16 cellular contexts compared by ENCODE assay signal in the genomic region with DNA sequence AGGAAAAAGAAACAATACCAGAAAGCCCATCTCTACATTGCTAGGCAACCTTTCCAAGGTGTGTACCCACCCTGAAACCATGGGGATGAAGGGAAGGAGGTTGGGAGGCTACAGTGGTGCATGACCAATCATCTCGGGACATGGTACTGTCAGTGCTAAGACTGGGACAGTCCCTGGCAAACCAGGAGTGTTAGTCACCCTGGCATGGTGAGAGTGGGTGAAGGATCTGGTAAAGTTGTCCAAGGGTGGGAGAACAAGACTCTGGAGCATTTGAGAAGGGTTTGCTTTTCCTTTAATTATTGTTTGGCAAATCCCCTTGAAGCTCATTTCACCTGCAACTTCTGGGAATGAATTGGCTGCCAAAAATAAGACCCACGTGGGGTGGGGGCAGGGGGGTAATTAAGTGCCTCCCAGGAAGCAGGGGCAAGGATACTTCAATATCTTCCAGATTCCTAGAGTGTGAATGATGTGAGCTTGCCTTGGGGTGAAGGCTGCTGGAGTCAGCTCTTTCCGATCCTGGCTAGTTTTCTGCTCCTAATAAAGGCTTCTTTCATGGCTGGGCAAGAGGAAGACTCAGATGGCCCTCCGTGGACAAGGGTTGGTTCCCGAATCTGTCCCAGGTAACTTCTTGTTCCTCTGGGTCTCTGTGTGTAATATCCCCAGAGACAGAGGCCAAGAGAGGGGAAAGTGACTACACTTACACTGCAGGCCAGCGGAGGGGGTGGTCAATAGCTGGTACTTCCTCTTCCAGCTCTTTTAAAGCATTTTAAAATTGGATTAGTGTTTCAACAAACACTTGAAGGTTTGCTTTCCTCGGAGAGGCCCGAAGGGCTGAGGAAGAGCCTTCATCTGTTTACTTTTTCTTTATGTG.
DNase-seq lines count a peak whose midpoint lies in the region; ATAC-seq, FAIRE-seq and TF ChIP-seq lines count a peak whose summit lies in the region.
"Had no signal": no experiment of that assay in that cellular context is flagged by ENCODE, and none has a peak within 500 bp of the region (broad histone marks: within the 10 kb centered on the region; RNA-seq: fewer than 3 reads in every experiment).

No MANE protein-coding gene starts in this region.

- no peak for TF ChIP-seq POLR2A in sigmoid colon (IDR thresholded peaks at IDR 0.05)

- H3K4me1 ChIP-seq in astrocyte (ENCODE audit: insufficient read depth, low read length) (peaks cover 25% of the 10 kb centered on the region), mesendoderm (ENCODE audit: control insufficient read depth, low read depth, low read length) (peaks cover 17% of the 10 kb centered on the region), sigmoid colon (peaks cover 0 to 16% (median 12%) of the 10 kb centered on the region in 4 donors), tibial artery (peaks cover 0 to 15% (median 12%) of the 10 kb centered on the region in 4 donors)

- H3K4me2 ChIP-seq in astrocyte (ENCODE audit: low read length), result peak overlapping the region; percentile 13
- H3K4me2 ChIP-seq in mesendoderm (ENCODE audit: low read length), result no peak overlapping the region

- intact Hi-C loops in sigmoid colon (cut with DNase I), result no loop called here
- intact Hi-C loops in tibial artery (cut with DNase I; ENCODE audit: low total_unique reads), result no loop called here

- H3K9me3 Mint-ChIP-seq in astrocyte (ENCODE audit: unreplicated experiment), result no peaks in the 10 kb centered on the region
- H3K9me3 Mint-ChIP-seq: activated CD4-positive, alpha-beta T cell treated with anti-CD3 and anti-CD28 coated beads, Interleukin-2, amount 10 ng/mL, durations not matched to agents 24 days and 14 days had no signal

- no peaks in the 10 kb centered on the region for H3K9me3 ChIP-seq in MG63
- H3K9me3 ChIP-seq in astrocyte (ENCODE audit: insufficient read depth, low read depth, low read length), result no peaks in the 10 kb centered on the region
- H3K9me3 ChIP-seq in sigmoid colon, result no peaks in the 10 kb centered on the region
- H3K9me3 ChIP-seq in tibial artery, result no peaks in the 10 kb centered on the region
- H3K9me3 ChIP-seq: SJSA1 had no signal

- H3K9ac ChIP-seq in astrocyte (ENCODE audit: low read length) (no peak overlapping the region), mesendoderm (ENCODE audit: low read length) (peak overlapping the region; percentile 41)

- H3K27ac ChIP-seq in astrocyte (ENCODE audit: low read depth, low read length) (no peak overlapping the region), mesendoderm (ENCODE audit: low read depth, low read length) (no peak overlapping the region), sigmoid colon (no peak overlapping the region), tibial artery (no peak overlapping the region)
- H3K27ac ChIP-seq: cardiac muscle cell had no signal

- no peak for TF ChIP-seq CTCF in astrocyte (IDR thresholded peaks at IDR 0.05; ENCODE audit: insufficient read depth, low read depth, low read length)
- TF ChIP-seq CTCF in sigmoid colon (IDR thresholded peaks at IDR 0.05), result no peak
- no peak for TF ChIP-seq CTCF in tibial artery (IDR thresholded peaks at IDR 0.05)

- no peaks in the 10 kb centered on the region; the same call in 1 of the 2 replicates for H3K36me3 ChIP-seq in MG63
- no peaks in the 10 kb centered on the region for H3K36me3 ChIP-seq in astrocyte (ENCODE audit: insufficient read depth, low read length)
- no peaks in the 10 kb centered on the region for H3K36me3 ChIP-seq in mesendoderm (ENCODE audit: control insufficient read depth, insufficient read depth, low read length)
- H3K36me3 ChIP-seq in sigmoid colon, result no peaks in the 10 kb centered on the region
- no peaks in the 10 kb centered on the region for H3K36me3 ChIP-seq in tibial artery
- H3K36me3 ChIP-seq: cardiac muscle cell, SJSA1 had no signal

- H3K36me3 Mint-ChIP-seq in astrocyte (ENCODE audit: low read depth, unreplicated experiment), result no peaks in the 10 kb centered on the region

- peak overlapping the region; percentile 75 for H3K56ac ChIP-seq in mesendoderm (ENCODE audit: low read length)

- H3K18ac ChIP-seq in mesendoderm (ENCODE audit: low read length), result peak overlapping the region; percentile 7

- H3K27me3 ChIP-seq in MG63 (no peaks in the 10 kb centered on the region), astrocyte (ENCODE audit: insufficient read depth, low read length) (peaks cover 4% of the 10 kb centered on the region), mesendoderm (ENCODE audit: insufficient read depth, low read length, poor library complexity) (no peaks in the 10 kb centered on the region), sigmoid colon (no peaks in the 10 kb centered on the region), tibial artery (no peaks in the 10 kb centered on the region)
- H3K27me3 ChIP-seq: cardiac muscle cell, SJSA1 had no signal

- no peaks in the 10 kb centered on the region for H4K20me1 ChIP-seq in astrocyte (ENCODE audit: insufficient read depth, low read length)

- H4K5ac ChIP-seq in mesendoderm (ENCODE audit: low read length), result no peak overlapping the region

- peaks cover 25% of the 10 kb centered on the region for H3K4me1 Mint-ChIP-seq in astrocyte (ENCODE audit: low read depth, unreplicated experiment)

- H2BK15ac ChIP-seq in mesendoderm (replicated peaks; ENCODE audit: low read depth), result no peak overlapping the region

- peaks cover 4% of the 10 kb centered on the region for H3K27me3 Mint-ChIP-seq in astrocyte (ENCODE audit: low read depth, unreplicated experiment)

- H3K79me2 ChIP-seq in astrocyte (ENCODE audit: insufficient read depth, low read length), result no peaks in the 10 kb centered on the region
- no peaks in the 10 kb centered on the region for H3K79me2 ChIP-seq in mesendoderm (ENCODE audit: control insufficient read depth, insufficient read depth, low read length)

- H3K23ac ChIP-seq in mesendoderm (ENCODE audit: low read length), result no peak overlapping the region

- H3K4ac ChIP-seq in mesendoderm (ENCODE audit: low read depth, low read length), result peak overlapping the region; percentile 93

- no peak for TF ChIP-seq EP300 in sigmoid colon (IDR thresholded peaks at IDR 0.05)

- no peak overlapping the region for H2AFZ ChIP-seq in astrocyte (ENCODE audit: low read depth, low read length)

- H3K4me3 ChIP-seq in MG63 (no peak overlapping the region), astrocyte (ENCODE audit: insufficient read depth, low read depth, low read length) (no peak overlapping the region), mesendoderm (ENCODE audit: low read length) (no peak overlapping the region), sigmoid colon (no peak overlapping the region), tibial artery (no peak overlapping the region)
- H3K4me3 ChIP-seq: cardiac muscle cell, SJSA1 had no signal

- peak overlapping the region; percentile 98 for H2AK5ac ChIP-seq in mesendoderm (ENCODE audit: low read length)

- H4K8ac ChIP-seq in mesendoderm (ENCODE audit: low read depth, low read length), result no peak overlapping the region

- peak overlapping the region; percentile 14 for H2BK120ac ChIP-seq in mesendoderm (ENCODE audit: low read depth, low read length)

- H3K27ac Mint-ChIP-seq in astrocyte (ENCODE audit: unreplicated experiment), result peak overlapping the region; percentile 18
- H3K27ac Mint-ChIP-seq: activated CD4-positive, alpha-beta T cell treated with anti-CD3 and anti-CD28 coated beads, Interleukin-2, amount 10 ng/mL, durations not matched to agents 24 days and 14 days had no signal

- no CpG with 5 or more reads among the region's 8 CpGs for WGBS in mesendoderm (ENCODE audit: extremely low coverage, insufficient coverage, low lambda C conversion rate)
- 60 to 68% methylated on average over 8 of the region's 8 CpGs for WGBS in sigmoid colon, 2 donors

- DNase-seq in Daoy (ENCODE audit: low read depth) (peak; percentile 18), MG63 (peak; percentile 62), astrocyte (ENCODE audit: low read depth) (no peak), mesendoderm (no peak), sigmoid colon (no peak), tibial artery (no peak)
- DNase-seq in activated naive CD4-positive, alpha-beta T cell treated with anti-CD3 and anti-CD28 coated beads, Interleukin-2, amount 50 U/mL, for 16 hours, result no peak
- DNase-seq: activated CD4-positive, alpha-beta T cell treated with anti-CD3 and anti-CD28 coated beads, Interleukin-2, amount 10 ng/mL, durations not matched to agents 24 days and 14 days; erythroblast; GDM1; Karpas-422; NCI-H446 treated with DMSO at 0.1 percent for 48 hours; substantia nigra had no signal

- H2BK5ac ChIP-seq in mesendoderm (ENCODE audit: low read length), result no peak overlapping the region

- H3K79me1 ChIP-seq in mesendoderm (ENCODE audit: low read length), result no peaks in the 10 kb centered on the region

- FAIRE-seq in astrocyte (lab: Jason Lieb, UNC), result no peak

- ATAC-seq in GM19328 (IDR thresholded peaks at IDR 0.05; ENCODE audit: unreplicated experiment), result no peak

- H3K4me3 Mint-ChIP-seq in astrocyte (ENCODE audit: unreplicated experiment), result no peak overlapping the region
- H3K4me3 Mint-ChIP-seq: activated CD4-positive, alpha-beta T cell treated with anti-CD3 and anti-CD28 coated beads, Interleukin-2, amount 10 ng/mL, durations not matched to agents 24 days and 14 days had no signal

Comparison
In these comparisons a context has a peak if more than half of its experiments do, and no peak if none do; other contexts are left out.
1. DNase-seq: peak in Daoy (single experiment) and MG63 (single experiment); none in astrocyte (single experiment), mesendoderm (single experiment), sigmoid colon (single experiment), tibial artery (0 of 2) and activated naive CD4-positive, alpha-beta T cell treated with anti-CD3 and anti-CD28 coated beads, Interleukin-2, amount 50 U/mL, for 16 hours (single experiment).